ENCODE assay signal across 1 cellular context in genomic region chr12:125412506-125412905, GRCh38.
TF ChIP-seq lines count a peak whose summit lies in the region.

No MANE protein-coding gene starts in this region.

TF ChIP-seq in GM23338, 12 proteins besides CTCF, POLR2A, EP300 and RAD21 (continued from another document):
- TF ChIP-seq ZNF331 (CRISPR knock-in tag; IDR thresholded peaks at IDR 0.05; ENCODE audit: low read depth) (no peak), NANOG (IDR thresholded peaks at IDR 0.05; ENCODE audit: borderline replicate concordance) (no peak), POLR2AphosphoS5 (IDR thresholded peaks at IDR 0.05; ENCODE audit: low read depth) (no peak), CREB1 (CRISPR knock-in tag; IDR thresholded peaks at IDR 0.05; ENCODE audit: low read depth) (no peak), EZH2phosphoT487 (IDR thresholded peaks at IDR 0.05; ENCODE audit: unreplicated experiment) (no peak), ZNF114 (CRISPR knock-in tag; IDR thresholded peaks at IDR 0.05) (no peak), ETS1 (IDR thresholded peaks at IDR 0.05) (no peak)
